22 cellular contexts compared by ENCODE assay signal in genomic region chr11:894575-895201, GRCh38. TPM values are rescaled to one million over a fixed set of nuclear protein-coding genes. Genes with fewer than 3 reads are reported as not detected.
DNase-seq lines count a peak whose midpoint lies in the region; TF ChIP-seq lines count a peak whose summit lies in the region.
"Had no signal": no experiment of that assay in that cellular context is flagged by ENCODE, and none has a peak within 500 bp of the region (broad histone marks: within the 10 kb centered on the region; RNA-seq: fewer than 3 reads in every experiment).

No MANE protein-coding gene starts in this region.

- H3K23me2 ChIP-seq in H9 (ENCODE audit: insufficient read length, low read depth, low read length, poor library complexity, severe bottlenecking), result no peaks in the 10 kb centered on the region

- no peaks in the 10 kb centered on the region for H3K79me2 ChIP-seq in H9 (ENCODE audit: insufficient read depth, low read length)

- no peak overlapping the region for H4K8ac ChIP-seq in H9 (replicated peaks; ENCODE audit: insufficient read length, low read depth, low read length)

- no peak overlapping the region for H3K4me3 ChIP-seq in WERI-Rb-1 (ENCODE audit: low read depth, low read length)
- H3K4me3 ChIP-seq: testis had no signal

- H3K27me3 ChIP-seq in H9 (ENCODE audit: insufficient read depth, low read length) (no peaks in the 10 kb centered on the region), WERI-Rb-1 (ENCODE audit: insufficient read depth, low read depth, severe bottlenecking) (no peaks in the 10 kb centered on the region)
- H3K27me3 ChIP-seq: testis had no signal

- H2BK5ac ChIP-seq in H9 (ENCODE audit: insufficient read length, low read length), result no peak overlapping the region

- H3K27ac ChIP-seq in H9 (ENCODE audit: insufficient read length, low read depth, low read length), result no peak overlapping the region
- H3K27ac ChIP-seq in WERI-Rb-1, result peak overlapping the region; percentile 57
- H3K27ac ChIP-seq: HL-60, testis had no signal

- no peak overlapping the region for H3K18ac ChIP-seq in H9 (ENCODE audit: insufficient read length, low read depth, low read length)

- H3K27ac Mint-ChIP-seq in H9 (peak overlapping the region in 2 of 3 experiments; percentile 62 to 68; a peak in 1 of 7 replicates), neural crest cell (ENCODE audit: unreplicated experiment) (no peak overlapping the region)
- H3K27ac Mint-ChIP-seq: effector memory CD8-positive, alpha-beta T cell; naive thymus-derived CD8-positive, alpha-beta T cell; progenitor cell of endocrine pancreas had no signal

- H3K4ac ChIP-seq in H9 (ENCODE audit: low read depth, low read length), result no peak overlapping the region

- H3K9me3 ChIP-seq in H9 (ENCODE audit: control insufficient read depth, low read depth, low read length), result no peaks in the 10 kb centered on the region
- no peaks in the 10 kb centered on the region for H3K9me3 ChIP-seq in WERI-Rb-1 (ENCODE audit: severe bottlenecking)
- H3K9me3 ChIP-seq: testis had no signal

- no peak overlapping the region for H2BK20ac ChIP-seq in H9 (ENCODE audit: low read depth, low read length, poor library complexity, severe bottlenecking)

- no peaks in the 10 kb centered on the region for H3K79me1 ChIP-seq in H9 (ENCODE audit: insufficient read depth, low read depth, low read length, poor library complexity, severe bottlenecking)

- H3K36me3 ChIP-seq in WERI-Rb-1, result peaks cover 16% of the 10 kb centered on the region

- DNase-seq in H9, result no peak
- no peak for DNase-seq in WERI-Rb-1
- DNase-seq in neural crest cell (ENCODE audit: low read depth, low spot score), result no peak
- DNase-seq in NCI-H1436 treated with DMSO at 0.1 percent for 48 hours (lab: John Stamatoyannopoulos, UW), result no peak
- no peak for DNase-seq in G401 (ENCODE audit: low spot score)
- DNase-seq in NCI-H2171 (lab: John Stamatoyannopoulos, UW), result no peak
- DNase-seq: activated CD4-positive, alpha-beta T cell treated with anti-CD3 and anti-CD28 coated beads for 48 hours; activated naive CD4-positive, alpha-beta T cell; anterior cingulate cortex; cerebellar nuclear complex; effector memory CD8-positive, alpha-beta T cell; KG1; mesenchymal stem cell; naive thymus-derived CD8-positive, alpha-beta T cell; NCI-H1092; NCI-H69; small intestine; stimulated activated CD4-positive, alpha-beta T cell treated with anti-CD3 and anti-CD28 coated beads, Interleukin-4, amount 100 ng/mL, for 4 hours; stimulated activated CD8-positive, alpha-beta memory T cell treated with anti-CD3 and anti-CD28 coated beads, Interleukin-4, amount 100 ng/mL, for 48 hours; testis had no signal

- no peak overlapping the region for H3K9ac ChIP-seq in H9 (ENCODE audit: extremely low read depth, insufficient read length, low read length)

- no peak overlapping the region for H3T11ph ChIP-seq in H9 (ENCODE audit: low read length)

- no peaks in the 10 kb centered on the region for H4K20me1 ChIP-seq in H9 (ENCODE audit: control insufficient read depth, insufficient read depth, insufficient read length)

- H3K4me3 Mint-ChIP-seq in H9 (no peak overlapping the region), neural crest cell (no peak overlapping the region)
- H3K4me3 Mint-ChIP-seq: effector memory CD8-positive, alpha-beta T cell; naive thymus-derived CD8-positive, alpha-beta T cell had no signal

- H3K4me2 ChIP-seq in H9 (ENCODE audit: insufficient read depth, insufficient read length, low read length), result no peak overlapping the region

- peaks cover 5 to 14% (median 6%) of the 10 kb centered on the region in 3 experiments; a peak in 4 of 7 replicates for H3K36me3 Mint-ChIP-seq in H9 (ENCODE audit: insufficient read depth in 1 of 3, low read depth in 3 of 3)
- H3K36me3 Mint-ChIP-seq in neural crest cell (ENCODE audit: low read depth), result no peaks in the 10 kb centered on the region

- H3K14ac ChIP-seq in H9 (ENCODE audit: insufficient read depth, low read length), result no peak overlapping the region

- H3K56ac ChIP-seq in H9 (ENCODE audit: insufficient read length, low read depth, low read length), result no peak overlapping the region

- H2AK5ac ChIP-seq in H9 (ENCODE audit: insufficient read length, low read length), result no peak overlapping the region

- H3K4me1 Mint-ChIP-seq in H9 (peaks cover 5 to 15% of the 10 kb centered on the region in 2 experiments), neural crest cell (no peaks in the 10 kb centered on the region)

- no peak overlapping the region for H2BK120ac ChIP-seq in H9 (ENCODE audit: low read depth, low read length, poor library complexity, severe bottlenecking)

- H3K9me3 Mint-ChIP-seq in H9 (no peaks in the 10 kb centered on the region), neural crest cell (no peaks in the 10 kb centered on the region)
- H3K9me3 Mint-ChIP-seq: effector memory CD8-positive, alpha-beta T cell; naive thymus-derived CD8-positive, alpha-beta T cell had no signal

- TF ChIP-seq CTCF in H9 (conservative IDR thresholded peaks at IDR 0.05), result peak; percentile 45
- peak; percentile 55 for TF ChIP-seq CTCF in WERI-Rb-1 (IDR thresholded peaks at IDR 0.05; ENCODE audit: low read depth, low read length)
- peak; percentile 21 for TF ChIP-seq CTCF in neural crest cell (conservative IDR thresholded peaks at IDR 0.05)

- no peak overlapping the region for H3K23ac ChIP-seq in H9 (ENCODE audit: insufficient read length, low read depth, low read length)

- no peak overlapping the region for H4K91ac ChIP-seq in H9 (ENCODE audit: insufficient read length, low read depth, low read length)

- H4K5ac ChIP-seq in H9 (ENCODE audit: insufficient read length, low read depth, low read length), result no peak overlapping the region

- H2BK12ac ChIP-seq in H9 (ENCODE audit: insufficient read length, low read depth, low read length), result no peak overlapping the region

- H2BK15ac ChIP-seq in H9 (ENCODE audit: low read depth, low read length), result no peak overlapping the region

- H3K27me3 Mint-ChIP-seq in H9 (ENCODE audit: low read depth) (no peaks in the 10 kb centered on the region), neural crest cell (ENCODE audit: low read depth) (no peaks in the 10 kb centered on the region)
- H3K27me3 Mint-ChIP-seq: effector memory CD8-positive, alpha-beta T cell; naive thymus-derived CD8-positive, alpha-beta T cell; progenitor cell of endocrine pancreas had no signal

- in situ Hi-C loops in G401 (cut with HindIII; ENCODE audit: low sequenced_read_pairs), result no loop called here

- WGBS in H9 (ENCODE audit: extremely low coverage, insufficient read length, low lambda C conversion rate), result no CpG with 5 or more reads among the region's 12 CpGs

- H2AFZ ChIP-seq in H9 (ENCODE audit: low read length), result no peak overlapping the region

- no peaks in the 10 kb centered on the region for H3K4me1 ChIP-seq in H9 (ENCODE audit: insufficient read depth, low read length)

RNA-seq across cellular contexts. Expression of gene CHID1, which starts 15.9 kb away (rescaled TPM):
- total RNA-seq in H9 (2021), result 87.2 and 89.4 TPM in 2 replicates
- 81.8 and 82.4 TPM in 2 replicates for total RNA-seq in neural crest cell
- total RNA-seq in G401 (2014; rRNA removed; shearing (Covaris generic)), result 64.2 and 83.4 TPM in 2 replicates

RNA-seq across cellular contexts. Expression of gene AP2A2, which starts 31.0 kb away (rescaled TPM):
- total RNA-seq in H9 (2021) (51.7 and 53.7 TPM in 2 replicates), neural crest cell (75.5 and 78.1 TPM in 2 replicates)
- 47.5 and 57.1 TPM in 2 replicates for total RNA-seq in G401 (2014; rRNA removed; shearing (Covaris generic))

RNA-seq across cellular contexts. Expression of gene TSPAN4, which starts 52.0 kb away (rescaled TPM):
- total RNA-seq in H9 (2021) (63.9 and 64.6 TPM in 2 replicates), neural crest cell (40.0 and 40.2 TPM in 2 replicates)
- total RNA-seq in G401 (2014; rRNA removed; shearing (Covaris generic)), result 182 and 224 TPM in 2 replicates

RNA-seq across cellular contexts. Expression of gene POLR2L, which starts 52.4 kb away (rescaled TPM):
- total RNA-seq in H9 (2021) (133 and 135 TPM in 2 replicates), neural crest cell (128 and 134 TPM in 2 replicates)
- 139 and 191 TPM in 2 replicates for total RNA-seq in G401 (2014; rRNA removed; shearing (Covaris generic))
